ENCODE assay signal across 8 cellular contexts in the genomic region with DNA sequence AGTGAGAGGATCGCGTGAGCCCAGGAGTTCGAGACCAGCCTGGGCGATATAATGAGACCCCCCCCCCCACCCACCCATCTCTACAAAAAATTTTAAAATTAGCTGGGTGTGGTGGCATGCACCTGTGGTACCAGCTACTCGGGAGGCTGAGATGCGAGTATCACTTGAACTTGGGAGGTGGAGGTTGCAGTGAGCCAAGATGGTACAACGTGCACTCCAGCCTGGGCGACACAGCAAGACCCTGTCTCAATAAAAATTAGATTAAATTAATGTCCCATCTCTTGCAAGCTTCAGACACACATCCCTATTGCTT. TPM values are rescaled to one million over a fixed set of nuclear protein-coding genes. Genes with fewer than 3 reads are reported as not detected.
DNase-seq lines count a peak whose midpoint lies in the region; ATAC-seq and TF ChIP-seq lines count a peak whose summit lies in the region.

No MANE protein-coding gene starts in this region.

- H3K27me3 ChIP-seq in cardiac muscle cell (no peaks in the 10 kb centered on the region), mononuclear cell (ENCODE audit: insufficient read depth, low read length) (peaks cover 26% of the 10 kb centered on the region)

- no peaks in the 10 kb centered on the region for H3K36me3 Mint-ChIP-seq in immature natural killer cell

- no peaks in the 10 kb centered on the region for H3K9me3 ChIP-seq in cardiac muscle cell (ENCODE audit: low read depth)
- no peaks in the 10 kb centered on the region for H3K9me3 ChIP-seq in mononuclear cell (ENCODE audit: low read depth, low read length)

- in situ Hi-C loops in G401 (cut with HindIII; ENCODE audit: low sequenced_read_pairs) = no loop called here

- no peak for ATAC-seq in GM21515 (IDR thresholded peaks at IDR 0.05; ENCODE audit: unreplicated experiment)

- H3K4me3 ChIP-seq in cardiac muscle cell (peak overlapping the region; percentile 89), cardiac fibroblast (replicated peaks in 1 of 2; ENCODE audit: low read depth in 2 of 2, low read length in 2 of 2) (peak overlapping the region; percentile 37 to 81), mononuclear cell (ENCODE audit: low read length) (peak overlapping the region; percentile 47), urinary bladder (ENCODE audit: low read depth, low read length) (peak overlapping the region; percentile 94)

- H3K27ac ChIP-seq in cardiac muscle cell (no peak overlapping the region), urinary bladder (ENCODE audit: low read depth) (peak overlapping the region; percentile 74)

- H3K36me3 ChIP-seq in cardiac muscle cell (no peaks in the 10 kb centered on the region), urinary bladder (ENCODE audit: insufficient read depth) (no peaks in the 10 kb centered on the region)

- 62% methylated on average over 8 of the region's 8 CpGs for WGBS in urinary bladder

- H3K4me1 ChIP-seq in cardiac muscle cell (ENCODE audit: low read depth) (peaks cover 13% of the 10 kb centered on the region), mononuclear cell (ENCODE audit: insufficient read depth, low read length) (peaks cover 14% of the 10 kb centered on the region), urinary bladder (ENCODE audit: insufficient read depth) (no peaks in the 10 kb centered on the region)

- TF ChIP-seq CTCF in cardiac muscle cell (IDR thresholded peaks at IDR 0.05; ENCODE audit: low read depth, low read length) (no peak), cardiac fibroblast (IDR thresholded peaks at IDR 0.05; ENCODE audit: low read depth, low read length) (no peak)

- no peak overlapping the region for H3K27ac Mint-ChIP-seq in immature natural killer cell

- H3K27me3 Mint-ChIP-seq in immature natural killer cell (ENCODE audit: low read depth in 3 of 3) = peaks cover 15 to 33% (median 21%) of the 10 kb centered on the region in 3 donors

- no peaks in the 10 kb centered on the region for H3K9me3 Mint-ChIP-seq in immature natural killer cell

- intact Hi-C loops in cardiac septum (cut with DNase I) = no loop called here

- DNase-seq in cardiac muscle cell (ENCODE audit: low read depth in 1 of 2, low spot score in 1 of 2) = no peak
- no peak for DNase-seq in cardiac septum (ENCODE audit: low spot score)
- DNase-seq in cardiac fibroblast (ENCODE audit: low read depth in 2 of 2) = no peak
- DNase-seq in immature natural killer cell = no peak
- no peak for DNase-seq in G401 (ENCODE audit: low spot score)

- H3K4me1 Mint-ChIP-seq in immature natural killer cell = peaks cover 7 to 11% of the 10 kb centered on the region in 2 donors

- H3K4me3 Mint-ChIP-seq in immature natural killer cell = peak overlapping the region in 1 of 5 donors; percentile 21

RNA-seq across cellular contexts. Expression of a gene that starts 0.4 kb away (rescaled TPM):
- total RNA-seq in cardiac muscle cell (17.3 and 20.7 TPM in 2 replicates), cardiac septum (1.3 TPM), mononuclear cell (4.7 TPM), urinary bladder (3.2 TPM)
- polyA plus RNA-seq in cardiac muscle cell (11.4 and 23.7 TPM in 2 replicates), urinary bladder (6.6 TPM), immature natural killer cell (under 1 TPM in 1 of 3 donors, not detected in 2; 0.50 TPM)
- 1.3 and 7.3 TPM in 2 replicates for total RNA-seq in G401 (2014; rRNA removed; shearing (Covaris generic))
